21 cellular contexts compared by ENCODE assay signal in genomic region chr4:142043509-142043908, GRCh38.
DNase-seq lines count a peak whose midpoint lies in the region; TF ChIP-seq lines count a peak whose summit lies in the region.
"Had no signal": no experiment of that assay in that cellular context is flagged by ENCODE, and none has a peak within 500 bp of the region (broad histone marks: within the 10 kb centered on the region; RNA-seq: fewer than 3 reads in every experiment).

No MANE protein-coding gene starts in this region.

- H3K4me3 ChIP-seq in CD4-positive, alpha-beta memory T cell (ENCODE audit: low read length in 2 of 2), result no peak overlapping the region
- no peak overlapping the region for H3K4me3 ChIP-seq in astrocyte of the spinal cord (ENCODE audit: low read depth, low read length)
- no peak overlapping the region for H3K4me3 ChIP-seq in spleen
- H3K4me3 ChIP-seq in lower leg skin (ENCODE audit: low read depth, poor library complexity, severe bottlenecking), result no peak overlapping the region
- H3K4me3 ChIP-seq: gastrocnemius medialis, left lung, pancreas, skin epidermis, transverse colon had no signal

- H3K27me3 Mint-ChIP-seq in CD4-positive, alpha-beta memory T cell, result no peaks in the 10 kb centered on the region
- H3K27me3 Mint-ChIP-seq in H9 (ENCODE audit: low read depth), result no peaks in the 10 kb centered on the region

- TF ChIP-seq CTCF in astrocyte of the spinal cord (IDR thresholded peaks at IDR 0.05; ENCODE audit: low read depth, low read length), result no peak
- TF ChIP-seq CTCF in spleen (IDR thresholded peaks at IDR 0.05 in 8 of 11, conservative IDR thresholded peaks at IDR 0.05 in 3 of 11), result no peak
- no peak for TF ChIP-seq CTCF in lower leg skin (IDR thresholded peaks at IDR 0.05)
- TF ChIP-seq CTCF in H9 (conservative IDR thresholded peaks at IDR 0.05), result no peak

- no peak for DNase-seq in CD4-positive, alpha-beta memory T cell
- DNase-seq in HS-27A (ENCODE audit: low read depth) (peak; percentile 68), astrocyte of the spinal cord (ENCODE audit: low read depth, low spot score) (peak; percentile 41), renal cortical epithelial cell (ENCODE audit: low read depth) (peak; percentile 14), spleen (no peak), lower leg skin (ENCODE audit: low spot score in 2 of 2) (no peak), H9 (no peak)
- DNase-seq: activated CD4-positive, alpha-beta T cell treated with anti-CD3 and anti-CD28 coated beads for 1 hour; activated naive CD4-positive, alpha-beta T cell treated with anti-CD3 and anti-CD28 coated beads for 36 hours; caudate nucleus; effector memory CD4-positive, alpha-beta T cell; gastrocnemius medialis; H7; left lung; NCI-H1930; NCI-H510A treated with DMSO at 0.1 percent for 48 hours; pancreas; SHP77 treated with DMSO at 0.1 percent for 48 hours; transverse colon had no signal

- no peaks in the 10 kb centered on the region for H3K23me2 ChIP-seq in H9 (ENCODE audit: insufficient read length, low read depth, low read length, poor library complexity, severe bottlenecking)

- peaks cover 50 to 78% (median 60%) of the 10 kb centered on the region in 4 donors for H3K4me1 Mint-ChIP-seq in CD4-positive, alpha-beta memory T cell
- peaks cover 32 to 33% of the 10 kb centered on the region in 2 experiments for H3K4me1 Mint-ChIP-seq in H9

- H3T11ph ChIP-seq in H9 (ENCODE audit: low read length), result no peak overlapping the region

- no peak overlapping the region for H3K56ac ChIP-seq in H9 (ENCODE audit: insufficient read length, low read depth, low read length)

- no peak overlapping the region for H3K23ac ChIP-seq in H9 (ENCODE audit: insufficient read length, low read depth, low read length)

- no peak overlapping the region for H2BK5ac ChIP-seq in H9 (ENCODE audit: insufficient read length, low read length)

- H3K9me3 Mint-ChIP-seq in CD4-positive, alpha-beta memory T cell, result no peaks in the 10 kb centered on the region
- H3K9me3 Mint-ChIP-seq in H9, result no peaks in the 10 kb centered on the region; a peak in 1 of 5 replicates
- H3K9me3 Mint-ChIP-seq: activated naive CD4-positive, alpha-beta T cell treated with anti-CD3 and anti-CD28 coated beads for 36 hours; T-helper 2 cell treated with Interferon-gamma antibody and Interleukin-4, amounts not matched to agents 5 μg/mL and 100 μg/mL, for 36 hours had no signal

- no peak overlapping the region for H2BK20ac ChIP-seq in H9 (ENCODE audit: low read depth, low read length, poor library complexity, severe bottlenecking)

- H2AK5ac ChIP-seq in H9 (ENCODE audit: insufficient read length, low read length), result no peak overlapping the region

- H3K9me3 ChIP-seq in CD4-positive, alpha-beta memory T cell (ENCODE audit: control insufficient read depth in 1 of 2, low read length in 2 of 2), result no peaks in the 10 kb centered on the region
- no peaks in the 10 kb centered on the region for H3K9me3 ChIP-seq in spleen
- no peaks in the 10 kb centered on the region for H3K9me3 ChIP-seq in H9 (ENCODE audit: control insufficient read depth, low read depth, low read length)
- H3K9me3 ChIP-seq: gastrocnemius medialis, left lung, pancreas, transverse colon had no signal

- H4K8ac ChIP-seq in H9 (replicated peaks; ENCODE audit: insufficient read length, low read depth, low read length), result no peak overlapping the region

- intact Hi-C loops in CD4-positive, alpha-beta memory T cell (cut with micrococcal nuclease), result no loop called here
- intact Hi-C loops in spleen (cut with DNase I; ENCODE audit: low total_unique reads) (no loop called here), lower leg skin (cut with DNase I; ENCODE audit: low total_unique reads) (no loop called here)

- H3K79me2 ChIP-seq in H9 (ENCODE audit: insufficient read depth, low read length), result no peaks in the 10 kb centered on the region

- H3K79me1 ChIP-seq in H9 (ENCODE audit: insufficient read depth, low read depth, low read length, poor library complexity, severe bottlenecking), result no peaks in the 10 kb centered on the region

- H3K27ac Mint-ChIP-seq in CD4-positive, alpha-beta memory T cell, result peak overlapping the region in 4 of 7 donors; percentile 22 to 37 (median 31)
- no peak overlapping the region for H3K27ac Mint-ChIP-seq in H9
- H3K27ac Mint-ChIP-seq: activated naive CD4-positive, alpha-beta T cell treated with anti-CD3 and anti-CD28 coated beads for 36 hours; T-helper 2 cell treated with Interferon-gamma antibody and Interleukin-4, amounts not matched to agents 5 μg/mL and 100 μg/mL, for 36 hours had no signal

- peaks cover 3% of the 10 kb centered on the region for H3K36me3 ChIP-seq in CD4-positive, alpha-beta memory T cell (ENCODE audit: insufficient read depth, low read length)
- no peaks in the 10 kb centered on the region for H3K36me3 ChIP-seq in spleen
- H3K36me3 ChIP-seq: gastrocnemius medialis, left lung, pancreas, transverse colon had no signal

- H3K4me2 ChIP-seq in H9 (ENCODE audit: insufficient read depth, insufficient read length, low read length), result no peak overlapping the region

- no peak overlapping the region for H3K4ac ChIP-seq in H9 (ENCODE audit: low read depth, low read length)

- no peaks in the 10 kb centered on the region for H3K27me3 ChIP-seq in CD4-positive, alpha-beta memory T cell (ENCODE audit: insufficient read depth, low read length)
- no peaks in the 10 kb centered on the region for H3K27me3 ChIP-seq in spleen (replicated peaks in 1 of 7)
- H3K27me3 ChIP-seq in H9 (ENCODE audit: insufficient read depth, low read length), result no peaks in the 10 kb centered on the region
- H3K27me3 ChIP-seq: gastrocnemius medialis, left lung, pancreas, transverse colon had no signal

- CTCF ChIA-PET in CD4-positive, alpha-beta memory T cell (lab: Charles Lee; ENCODE audit: partially characterized antibody), result no interaction called here

- no peak overlapping the region for H3K9ac ChIP-seq in H9 (ENCODE audit: extremely low read depth, insufficient read length, low read length)

- no peak overlapping the region for H2BK15ac ChIP-seq in H9 (ENCODE audit: low read depth, low read length)

- H4K20me1 ChIP-seq in H9 (ENCODE audit: control insufficient read depth, insufficient read depth, insufficient read length), result no peaks in the 10 kb centered on the region

- H3K4me3 Mint-ChIP-seq in CD4-positive, alpha-beta memory T cell, result no peak overlapping the region
- no peak overlapping the region for H3K4me3 Mint-ChIP-seq in H9
- H3K4me3 Mint-ChIP-seq: activated naive CD4-positive, alpha-beta T cell treated with anti-CD3 and anti-CD28 coated beads for 36 hours; T-helper 2 cell treated with Interferon-gamma antibody and Interleukin-4, amounts not matched to agents 5 μg/mL and 100 μg/mL, for 36 hours had no signal

- H3K18ac ChIP-seq in H9 (ENCODE audit: insufficient read length, low read depth, low read length), result no peak overlapping the region

- H3K27ac ChIP-seq in CD4-positive, alpha-beta memory T cell (ENCODE audit: low read depth, low read length), result no peak overlapping the region
- no peak overlapping the region for H3K27ac ChIP-seq in spleen
- no peak overlapping the region for H3K27ac ChIP-seq in H9 (ENCODE audit: insufficient read length, low read depth, low read length)
- H3K27ac ChIP-seq: gastrocnemius medialis, left lung, pancreas, skin epidermis, transverse colon had no signal

- TF ChIP-seq POLR2A in spleen (IDR thresholded peaks at IDR 0.05), result no peak
- TF ChIP-seq POLR2A in lower leg skin (IDR thresholded peaks at IDR 0.05), result no peak

- H4K91ac ChIP-seq in H9 (ENCODE audit: insufficient read length, low read depth, low read length), result no peak overlapping the region

- H3K4me1 ChIP-seq in CD4-positive, alpha-beta memory T cell (ENCODE audit: insufficient read depth, low read length), result peaks cover 4% of the 10 kb centered on the region
- H3K4me1 ChIP-seq in spleen (no peaks in the 10 kb centered on the region), H9 (ENCODE audit: insufficient read depth, low read length) (no peaks in the 10 kb centered on the region; the same call in 1 of the 2 replicates)
- H3K4me1 ChIP-seq: left lung, pancreas, transverse colon had no signal

- H2AFZ ChIP-seq in H9 (ENCODE audit: low read length), result no peak overlapping the region

- H4K5ac ChIP-seq in H9 (ENCODE audit: insufficient read length, low read depth, low read length), result no peak overlapping the region

- peaks cover 29 to 55% of the 10 kb centered on the region in 2 donors for H3K36me3 Mint-ChIP-seq in CD4-positive, alpha-beta memory T cell
- no peaks in the 10 kb centered on the region for H3K36me3 Mint-ChIP-seq in H9 (ENCODE audit: insufficient read depth in 1 of 3, low read depth in 3 of 3)

- H2BK12ac ChIP-seq in H9 (ENCODE audit: insufficient read length, low read depth, low read length), result no peak overlapping the region

- POLR2A ChIA-PET in CD4-positive, alpha-beta memory T cell (lab: Charles Lee; ENCODE audit: partially characterized antibody), result no interaction called here

- no peak overlapping the region for H3K14ac ChIP-seq in H9 (ENCODE audit: insufficient read depth, low read length)

- in situ Hi-C loops in astrocyte of the spinal cord (cut with HindIII; ENCODE audit: low sequenced_read_pairs), result no loop called here

- no peak overlapping the region for H2BK120ac ChIP-seq in H9 (ENCODE audit: low read depth, low read length, poor library complexity, severe bottlenecking)

Comparison
In these comparisons a context has a peak if more than half of its experiments do, and no peak if none do; other contexts are left out.
1. DNase-seq: peak in HS-27A (single experiment), astrocyte of the spinal cord (single experiment) and renal cortical epithelial cell (single experiment); none in CD4-positive, alpha-beta memory T cell (0 of 5), spleen (single experiment), lower leg skin (0 of 2) and H9 (single experiment).
2. H3K27ac Mint-ChIP-seq: peak in CD4-positive, alpha-beta memory T cell (4 of 7); none in H9 (0 of 3).